In genomic region chr19:18029617-18030338, GRCh38 we compare ENCODE assay signal across 9 cellular contexts. TPM values are rescaled to one million over a fixed set of nuclear protein-coding genes. Genes with fewer than 3 reads are reported as not detected.
DNase-seq lines count a peak whose midpoint lies in the region; ATAC-seq and TF ChIP-seq lines count a peak whose summit lies in the region.
"Had no signal": no experiment of that assay in that cellular context is flagged by ENCODE, and none has a peak within 500 bp of the region (broad histone marks: within the 10 kb centered on the region; RNA-seq: fewer than 3 reads in every experiment).

No MANE protein-coding gene starts in this region.

- H3K4me3 ChIP-seq in Panc1 (ENCODE audit: low read depth in 2 of 2, low read length in 2 of 2) (peak overlapping the region in 1 of 2 experiments; percentile 8; a peak in 1 of 4 replicates), thymus (ENCODE audit: low read length) (no peak overlapping the region), tibial artery (no peak overlapping the region), Karpas-422 (ENCODE audit: low read length) (no peak overlapping the region)

- H3K79me2 ChIP-seq in Karpas-422 (ENCODE audit: low read length) = no peaks in the 10 kb centered on the region

- no TSS peak for BruUV-seq in Panc1 (replicated peaks; lab: Mats Ljungman, UMichigan)

- H3K36me3 ChIP-seq in Panc1 (ENCODE audit: control insufficient read depth, insufficient read depth, low read length) (no peaks in the 10 kb centered on the region), thymus (ENCODE audit: control insufficient read depth, insufficient read depth) (no peaks in the 10 kb centered on the region), tibial artery (no peaks in the 10 kb centered on the region), Karpas-422 (ENCODE audit: insufficient read depth, low read length) (no peaks in the 10 kb centered on the region)

- H3K9me3 ChIP-seq in Panc1 (ENCODE audit: control insufficient read depth, insufficient read depth, low read depth, low read length) = no peaks in the 10 kb centered on the region
- H3K9me3 ChIP-seq in thymus (ENCODE audit: control insufficient read depth) = no peaks in the 10 kb centered on the region
- H3K9me3 ChIP-seq in tibial artery = no peaks in the 10 kb centered on the region
- no peaks in the 10 kb centered on the region for H3K9me3 ChIP-seq in Karpas-422 (ENCODE audit: low read length)

- intact Hi-C loops in Panc1 (cut with micrococcal nuclease; ENCODE audit: unreplicated experiment) = no loop called here
- intact Hi-C loops in head of caudate nucleus (cut with DNase I) = no loop called here
- intact Hi-C loops in tibial artery (cut with DNase I; ENCODE audit: low total_unique reads) = no loop called here

- ATAC-seq in Panc1 = peak; percentile 88

- in situ Hi-C loops in Panc1 (cut with HindIII; ENCODE audit: low pct_unique_long_range_greater_than_20kb, low sequenced_read_pairs) = no loop called here

- no peaks in the 10 kb centered on the region for H3K9me2 ChIP-seq in Karpas-422 (replicated peaks; ENCODE audit: insufficient read depth, low read length)

- no peak overlapping the region for H3K9ac ChIP-seq in Karpas-422 (ENCODE audit: low read length)

- WGBS in thymus = 93% methylated on average over 8 of the region's 8 CpGs

- no peaks in the 10 kb centered on the region for H4K20me1 ChIP-seq in Karpas-422 (ENCODE audit: insufficient read depth, low read depth, low read length)

- H3K27me3 ChIP-seq in Panc1 (ENCODE audit: control insufficient read depth, insufficient read depth, low read length) (no peaks in the 10 kb centered on the region), thymus (ENCODE audit: control insufficient read depth, insufficient read depth) (no peaks in the 10 kb centered on the region), tibial artery (no peaks in the 10 kb centered on the region), Karpas-422 (ENCODE audit: low read length) (no peaks in the 10 kb centered on the region)

- no peak overlapping the region for H2AFZ ChIP-seq in Karpas-422 (ENCODE audit: low read length)

- H3K4me1 ChIP-seq in Panc1 (ENCODE audit: control insufficient read depth, insufficient read depth, low read length) (peaks cover 10% of the 10 kb centered on the region), thymus (ENCODE audit: control insufficient read depth, insufficient read depth, low read length) (peaks cover 7% of the 10 kb centered on the region), tibial artery (peaks cover 0 to 15% (median 0%) of the 10 kb centered on the region in 4 donors), Karpas-422 (ENCODE audit: low read length) (no peaks in the 10 kb centered on the region)

- H3K27ac ChIP-seq in Panc1 (ENCODE audit: low read length) = peak overlapping the region; percentile 44; the same call in 1 of the 2 replicates
- H3K27ac ChIP-seq in thymus (ENCODE audit: low read depth) = peak overlapping the region; percentile 60
- peak overlapping the region in 1 of 2 donors; percentile 13 for H3K27ac ChIP-seq in tibial artery
- no peak overlapping the region for H3K27ac ChIP-seq in Karpas-422 (ENCODE audit: low read length)

- no peak overlapping the region for H3K4me2 ChIP-seq in Karpas-422 (ENCODE audit: low read depth, low read length, poor library complexity, severe bottlenecking)

- POLR2A ChIA-PET in Panc1 (lab: Charles Lee) = interaction anchor here (0.5 to 0.7 kb wide), 3 partner anchors 27 to 113 kb away, joined by 4 to 15 read pairs (median 9); no protein-coding TSS in a partner anchor

- CTCF ChIA-PET in Panc1 (lab: Charles Lee) = no interaction called here

- peak; percentile 19 for DNase-seq in SIG-M5 treated with dmso at 0.1 percent for 504 hours (lab: John Stamatoyannopoulos, UW; ENCODE audit: unreplicated experiment)
- no peak for DNase-seq in SIG-M5 (lab: John Stamatoyannopoulos, UW)
- DNase-seq in Panc1 (ENCODE audit: low read depth, low spot score) = no peak
- peak in 38 of 42 donors; percentile 38 to 90 (median 66) for DNase-seq in head of caudate nucleus
- no peak for DNase-seq in tibial artery
- no peak for DNase-seq in Karpas-422
- DNase-seq in MV-4-11 (lab: John Stamatoyannopoulos, UW) = no peak
- DNase-seq: MM.1S had no signal

- TF ChIP-seq CTCF in Panc1 (IDR thresholded peaks at IDR 0.05) (no peak), tibial artery (IDR thresholded peaks at IDR 0.05) (no peak)

RNA-seq across cellular contexts. Expression of gene ARRDC2, which starts 21.8 kb away (rescaled TPM):
- 21.4 TPM for total RNA-seq in Panc1 (2021; ENCODE audit: unreplicated experiment)
- polyA plus RNA-seq in Panc1 (2012; ENCODE audit: insufficient read length) = 25.6 TPM
- 172 TPM for polyA plus RNA-seq in thymus
- total RNA-seq in Karpas-422 (2014; rRNA removed; shearing (Covaris generic); ENCODE audit: low replicate concordance) = 12.3 and 46.8 TPM in 2 replicates

RNA-seq across cellular contexts. Expression of gene IL12RB1, which starts 57.0 kb away (rescaled TPM):
- total RNA-seq in Panc1 (2021; ENCODE audit: unreplicated experiment) = 0.36 TPM
- 0.10 TPM for polyA plus RNA-seq in Panc1 (2012; ENCODE audit: insufficient read length)
- 3.7 TPM for polyA plus RNA-seq in thymus
- 6.1 and 9.6 TPM in 2 replicates for total RNA-seq in Karpas-422 (2014; rRNA removed; shearing (Covaris generic); ENCODE audit: low replicate concordance)

Comparison
In these comparisons a context has a peak if more than half of its experiments do, and no peak if none do; other contexts are left out.
1. DNase-seq: peak in SIG-M5 treated with dmso at 0.1 percent for 504 hours (single experiment) and head of caudate nucleus (38 of 42); none in SIG-M5 (single experiment), Panc1 (single experiment), tibial artery (0 of 2), Karpas-422 (single experiment) and MV-4-11 (single experiment).